1 cellular context compared by ENCODE assay signal in genomic region chr5:54644226-54644625, GRCh38.
TF ChIP-seq lines count a peak whose summit lies in the region.

No MANE protein-coding gene starts in this region.

TF ChIP-seq in SK-N-SH, 30 proteins besides CTCF, POLR2A, EP300 and RAD21 (continued from another document):
- TF ChIP-seq USF1 (IDR thresholded peaks at IDR 0.05; ENCODE audit: borderline replicate concordance, low read depth): no peak
